In genomic region chr9:97710356-97711222, GRCh38 we compare ENCODE assay signal across 8 cellular contexts. TPM values are rescaled to one million over a fixed set of nuclear protein-coding genes. Genes with fewer than 3 reads are reported as not detected.
DNase-seq lines count a peak whose midpoint lies in the region; ATAC-seq, FAIRE-seq and TF ChIP-seq lines count a peak whose summit lies in the region.

No MANE protein-coding gene starts in this region.

- FAIRE-seq in bronchial epithelial cell (lab: Jason Lieb, UNC): no peak
- peak; percentile 56 for FAIRE-seq in islet of Langerhans (lab: Jason Lieb, UNC)

- POLR2A ChIA-PET in HEK293 (lab: Yijun Ruan, JAX): no interaction called here

- no peak for ATAC-seq in GM18868 (IDR thresholded peaks at IDR 0.05; ENCODE audit: unreplicated experiment)

- H3K36me3 ChIP-seq in HEK293 (ENCODE audit: control insufficient read depth in 2 of 2, insufficient read depth in 1 of 2, low read length in 2 of 2): no peaks in the 10 kb centered on the region
- H3K36me3 ChIP-seq in bronchial epithelial cell (ENCODE audit: control insufficient read depth, insufficient read depth, low read length): no peaks in the 10 kb centered on the region

- H3K4me3 ChIP-seq in HEK293 (ENCODE audit: low read depth, low read length): no peak overlapping the region
- no peak overlapping the region for H3K4me3 ChIP-seq in bronchial epithelial cell (ENCODE audit: low read depth, low read length)

- DNase-seq in EH (ENCODE audit: low read depth) (peak; percentile 79), NCI-H2029 treated with DMSO at 0.1 percent for 48 hours (lab: John Stamatoyannopoulos, UW) (peak; percentile 56), T-helper 22 cell (ENCODE audit: low read depth) (peak; percentile 5), bronchial epithelial cell (ENCODE audit: low read depth) (peak; percentile 58)
- peak; percentile 37 for DNase-seq in stimulated activated CD4-positive, alpha-beta T cell treated with anti-CD3 and anti-CD28 coated beads, Interleukin-1b, Interleukin-23, amount 100 ng/mL, for 48 hours

- H3K27ac ChIP-seq in HEK293 (ENCODE audit: extremely low read depth, low read depth, low read length): no peak overlapping the region

- CTCF ChIA-PET in HEK293 (lab: Yijun Ruan, JAX): interaction anchor here (0.6 to 2.3 kb wide), 3 partner anchors 58 to 190 kb away, joined by 3 to 15 read pairs (median 4); no protein-coding TSS in a partner anchor

- TF ChIP-seq CTCF in HEK293 (tag by site-specific recombination; IDR thresholded peaks at IDR 0.05) (no peak; the same call in 1 of the 2 replicates), bronchial epithelial cell (IDR thresholded peaks at IDR 0.05; ENCODE audit: insufficient read depth, low read length, severe bottlenecking) (peak; percentile 78)

- no peaks in the 10 kb centered on the region for H3K9me3 ChIP-seq in HEK293 (ENCODE audit: control insufficient read depth, insufficient read depth, low read depth, low read length)

- H3K27me3 ChIP-seq in bronchial epithelial cell (ENCODE audit: control insufficient read depth, insufficient read depth, low read length): no peaks in the 10 kb centered on the region

- no peaks in the 10 kb centered on the region for H3K4me1 ChIP-seq in HEK293 (ENCODE audit: control insufficient read depth, insufficient read depth, low read length)

TF ChIP-seq in HEK293, 187 proteins besides CTCF, POLR2A, EP300 and RAD21:
- TF ChIP-seq ZNF830 (tag by site-specific recombination; IDR thresholded peaks at IDR 0.05; ENCODE audit: low read depth) (no peak), FEZF1 (tag by site-specific recombination; IDR thresholded peaks at IDR 0.05) (no peak), ZNF792 (tag by site-specific recombination; IDR thresholded peaks at IDR 0.05) (no peak), ZBTB44 (tag by site-specific recombination; IDR thresholded peaks at IDR 0.05) (no peak), ZNF394 (tag by site-specific recombination; IDR thresholded peaks at IDR 0.05; ENCODE audit: borderline replicate concordance) (no peak), OSR2 (tag by site-specific recombination; IDR thresholded peaks at IDR 0.05) (no peak), GLIS1 (tag by site-specific recombination; IDR thresholded peaks at IDR 0.05) (0 out of 2 replicates have a peak, but pooled peaks have one; percentile 16), ZBTB48 (tag by site-specific recombination; IDR thresholded peaks at IDR 0.05) (peak; percentile 31; the same call in 1 of the 2 replicates), ZNF266 (tag by site-specific recombination; IDR thresholded peaks at IDR 0.05; ENCODE audit: low read depth) (no peak), ZNF350 (tag by site-specific recombination; IDR thresholded peaks at IDR 0.05) (no peak), KLF16 (tag by site-specific recombination; IDR thresholded peaks at IDR 0.05) (no peak), ZNF274 (IDR thresholded peaks at IDR 0.05; ENCODE audit: low read length) (no peak), ZNF274 (tag by site-specific recombination; IDR thresholded peaks at IDR 0.05; ENCODE audit: borderline replicate concordance) (no peak), MZF1 (tag by site-specific recombination; IDR thresholded peaks at IDR 0.05; ENCODE audit: borderline replicate concordance) (no peak), ZNF660 (tag by site-specific recombination; IDR thresholded peaks at IDR 0.05) (peak; percentile 63; the same call in 1 of the 2 replicates), WT1 (tag by site-specific recombination; IDR thresholded peaks at IDR 0.05) (no peak), ZNF654 (tag by site-specific recombination; IDR thresholded peaks at IDR 0.05; ENCODE audit: low read depth) (peak; percentile 80), ZNF280C (tag by site-specific recombination; IDR thresholded peaks at IDR 0.05) (no peak)

RNA-seq across cellular contexts. Expression of gene XPA, which starts 13.4 kb away (rescaled TPM):
- total RNA-seq in bronchial epithelial cell: 4.2 and 7.8 TPM in 2 replicates

Comparison
In these comparisons a context has a peak if more than half of its experiments do, and no peak if none do; other contexts are left out.
1. DNase-seq: peak in every context shown above with its lines; median percentile 79 in EH; 58 in bronchial epithelial cell; 56 in NCI-H2029 treated with DMSO at 0.1 percent for 48 hours; 37 in stimulated activated CD4-positive, alpha-beta T cell treated with anti-CD3 and anti-CD28 coated beads, Interleukin-1b, Interleukin-23, amount 100 ng/mL, for 48 hours; 5 in T-helper 22 cell.